Comparison of ENCODE assay signal across 8 cellular contexts in the genomic region with DNA sequence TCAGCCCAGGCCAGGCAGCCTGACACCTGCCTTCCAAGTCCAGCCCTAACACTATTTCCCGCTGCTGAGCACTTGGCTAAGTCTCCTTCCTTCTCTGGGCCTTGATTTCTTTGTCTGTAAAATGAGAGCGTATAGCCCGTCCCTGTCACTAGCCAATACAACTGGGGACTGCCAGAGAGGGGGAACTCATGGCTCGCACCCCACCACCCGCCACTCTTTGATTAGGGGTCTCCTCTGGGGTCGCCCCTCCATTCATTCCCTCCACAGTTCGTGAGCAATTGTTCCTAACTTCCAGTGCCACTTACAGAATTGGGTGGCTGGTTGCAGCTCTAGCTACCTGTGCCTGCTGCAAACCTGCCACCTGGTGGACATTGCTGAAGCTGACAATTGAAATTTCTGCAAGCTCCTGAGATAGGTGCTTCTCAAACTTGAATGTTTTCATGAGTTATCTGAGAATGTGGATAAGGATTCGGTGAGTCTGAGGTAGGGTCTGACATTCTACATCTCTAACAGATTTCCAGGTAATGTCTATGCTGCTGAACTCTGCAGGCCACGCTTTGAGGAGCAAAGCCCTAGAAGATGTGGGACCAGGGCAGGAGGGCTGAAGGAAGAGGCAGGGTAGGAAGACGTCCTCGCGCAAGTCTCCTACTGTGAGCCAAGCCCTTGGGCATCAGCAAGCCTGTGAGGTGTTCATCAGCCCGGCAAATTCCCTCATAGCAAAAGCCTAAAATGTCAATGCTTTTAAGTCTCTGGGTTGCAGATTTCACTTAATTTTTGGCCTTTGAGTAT. TPM values are rescaled to one million over a fixed set of nuclear protein-coding genes. Genes with fewer than 3 reads are reported as not detected.
DNase-seq lines count a peak whose midpoint lies in the region; ATAC-seq lines count a peak whose summit lies in the region.

No MANE protein-coding gene starts in this region.

- no peak overlapping the region for H3K27ac Mint-ChIP-seq in stimulated activated memory B cell treated with anti-CD40 and anti-IgM and Interleukin-4, amounts not matched to agents 10 μg/mL and 1 μg/mL and 100 μg/mL, for 72 hours

- DNase-seq in COLO668 (lab: John Stamatoyannopoulos, UW; ENCODE audit: unreplicated experiment): peak; percentile 37
- DNase-seq in NOMO-1 (lab: John Stamatoyannopoulos, UW; ENCODE audit: unreplicated experiment in 2 of 2): peak; percentile 64 to 78
- DNase-seq in activated CD8-positive, alpha-beta memory T cell treated with anti-CD3 and anti-CD28 coated beads, Interleukin-2, amount 50 U/mL, for 24 hours (ENCODE audit: extremely low read depth): peak; percentile 39
- peak; percentile 26 for DNase-seq in epithelial cell of prostate (ENCODE audit: low read depth, low spot score)
- DNase-seq in mucosa of gallbladder (ENCODE audit: low spot score): peak; percentile 68

- peak; percentile 43 for ATAC-seq in HG02642 (IDR thresholded peaks at IDR 0.05; ENCODE audit: poor library complexity, unreplicated experiment)
- peak; percentile 82 for ATAC-seq in stimulated activated memory B cell treated with anti-CD40 and anti-IgM and Interleukin-4, amounts not matched to agents 10 μg/mL and 1 μg/mL and 100 μg/mL, for 72 hours
- no peak for ATAC-seq in GM19324 (IDR thresholded peaks at IDR 0.05; ENCODE audit: low FRiP score, unreplicated experiment)

- H3K4me3 Mint-ChIP-seq in stimulated activated memory B cell treated with anti-CD40 and anti-IgM and Interleukin-4, amounts not matched to agents 10 μg/mL and 1 μg/mL and 100 μg/mL, for 72 hours: no peak overlapping the region

- no peaks in the 10 kb centered on the region for H3K36me3 Mint-ChIP-seq in stimulated activated memory B cell treated with anti-CD40 and anti-IgM and Interleukin-4, amounts not matched to agents 10 μg/mL and 1 μg/mL and 100 μg/mL, for 72 hours

- H3K27ac ChIP-seq in epithelial cell of prostate: no peak overlapping the region

- H3K4me1 Mint-ChIP-seq in stimulated activated memory B cell treated with anti-CD40 and anti-IgM and Interleukin-4, amounts not matched to agents 10 μg/mL and 1 μg/mL and 100 μg/mL, for 72 hours: peaks cover 5% of the 10 kb centered on the region

- no peaks in the 10 kb centered on the region for H3K27me3 Mint-ChIP-seq in stimulated activated memory B cell treated with anti-CD40 and anti-IgM and Interleukin-4, amounts not matched to agents 10 μg/mL and 1 μg/mL and 100 μg/mL, for 72 hours

- no peaks in the 10 kb centered on the region for H3K9me3 Mint-ChIP-seq in stimulated activated memory B cell treated with anti-CD40 and anti-IgM and Interleukin-4, amounts not matched to agents 10 μg/mL and 1 μg/mL and 100 μg/mL, for 72 hours

RNA-seq across cellular contexts. Expression of gene RECK, which starts 13.3 kb away (rescaled TPM):
- total RNA-seq in mucosa of gallbladder: 11.3 TPM
